Comparison of ENCODE assay signal across 9 cellular contexts in genomic region chr21:15729346-15729673, GRCh38. TPM values are rescaled to one million over a fixed set of nuclear protein-coding genes. Genes with fewer than 3 reads are reported as not detected.
A peak's percentile ranks its signal among the peaks of the same experiment; 100 is the strongest.
DNase-seq lines count a peak whose midpoint lies in the region; ATAC-seq, FAIRE-seq and TF ChIP-seq lines count a peak whose summit lies in the region.
"Had no signal": no experiment of that assay in that cellular context is flagged by ENCODE, and none has a peak within 500 bp of the region (broad histone marks: within the 10 kb centered on the region; RNA-seq: fewer than 3 reads in every experiment).

No MANE protein-coding gene starts in this region.

- POLR2A ChIA-PET in HepG2 (lab: Yijun Ruan, JAX), result no interaction called here

- H3K36me3 ChIP-seq in astrocyte (ENCODE audit: insufficient read depth, low read length) (no peaks in the 10 kb centered on the region), HepG2 (replicated peaks in 1 of 2; ENCODE audit: control insufficient read depth in 1 of 2, insufficient read depth in 2 of 2, low read length in 2 of 2) (no peaks in the 10 kb centered on the region), thoracic aorta (no peaks in the 10 kb centered on the region)

- H3K79me2 ChIP-seq in astrocyte (ENCODE audit: insufficient read depth, low read length) (peaks cover 38% of the 10 kb centered on the region), HepG2 (ENCODE audit: insufficient read depth, low read length) (peaks cover 38% of the 10 kb centered on the region)

- WGBS in HepG2 (ENCODE audit: low lambda C conversion rate), result 2% methylated on average over 9 of the region's 11 CpGs

- TF ChIP-seq POLR2A in HepG2 (IDR thresholded peaks at IDR 0.05; ENCODE audit: insufficient read depth in 1 of 2, low read depth in 2 of 2, low read length in 2 of 2), result no peak

- H2AFZ ChIP-seq in astrocyte (ENCODE audit: low read depth, low read length), result peak overlapping the region; percentile 80
- H2AFZ ChIP-seq in HepG2 (ENCODE audit: low read length), result no peak overlapping the region

- H3K4me2 ChIP-seq in astrocyte (ENCODE audit: low read length) (peak overlapping the region; percentile 95), HepG2 (ENCODE audit: low read depth, low read length) (peak overlapping the region; percentile 97)

- H3K27ac ChIP-seq in astrocyte (ENCODE audit: low read depth, low read length), result no peak overlapping the region
- H3K27ac ChIP-seq in HepG2 (ENCODE audit: extremely low read length, insufficient read depth, low read length), result no peak overlapping the region
- peak overlapping the region; percentile 69 to 93 for H3K27ac ChIP-seq in thoracic aorta

- ATAC-seq in HepG2 (no peak), thoracic aorta (ENCODE audit: insufficient number of reproducible peaks, low FRiP score, low read depth) (no peak), GM21723 (IDR thresholded peaks at IDR 0.05; ENCODE audit: unreplicated experiment) (no peak)

- no peaks in the 10 kb centered on the region for H3K9me3 Mint-ChIP-seq in activated CD4-positive, alpha-beta T cell treated with anti-CD3 and anti-CD28 coated beads, Interleukin-2, amount 10 ng/mL, durations not matched to agents 24 days and 14 days
- no peaks in the 10 kb centered on the region for H3K9me3 Mint-ChIP-seq in astrocyte (ENCODE audit: unreplicated experiment)

- H3K4me3 ChIP-seq in astrocyte (ENCODE audit: insufficient read depth, low read depth, low read length) (peak overlapping the region; percentile 68), HepG2 (replicated peaks in 1 of 3; ENCODE audit: insufficient read depth in 1 of 3, low read depth in 2 of 3, low read length in 3 of 3) (peak overlapping the region; percentile 55 to 93 (median 66)), thoracic aorta (peak overlapping the region; percentile 96)

- H3K9me3 ChIP-seq in astrocyte (ENCODE audit: insufficient read depth, low read depth, low read length) (no peaks in the 10 kb centered on the region), HepG2 (ENCODE audit: low read length) (no peaks in the 10 kb centered on the region), thoracic aorta (no peaks in the 10 kb centered on the region)

- H3K4me1 ChIP-seq in astrocyte (ENCODE audit: insufficient read depth, low read length) (peaks cover 10% of the 10 kb centered on the region), HepG2 (ENCODE audit: insufficient read depth, low read length) (peaks cover 18% of the 10 kb centered on the region), thoracic aorta (ENCODE audit: control insufficient read depth in 1 of 2, low read depth in 2 of 2) (peaks cover 17 to 19% of the 10 kb centered on the region in 2 donors)

- CTCF ChIA-PET in HepG2 (lab: Yijun Ruan, JAX; ENCODE audit: low intra/inter-chr PET ratio, low total read pairs), result interaction anchor here (1.6 kb wide), 1 partner anchor 97 kb away, joined by 4 read pairs; no protein-coding TSS in a partner anchor

- no peaks in the 10 kb centered on the region for H3K36me3 Mint-ChIP-seq in activated CD4-positive, alpha-beta T cell treated with anti-CD3 and anti-CD28 coated beads, Interleukin-2, amount 10 ng/mL, durations not matched to agents 24 days and 14 days (ENCODE audit: low read depth)
- peaks cover 2% of the 10 kb centered on the region for H3K36me3 Mint-ChIP-seq in astrocyte (ENCODE audit: low read depth, unreplicated experiment)

- no peak for FAIRE-seq in astrocyte (lab: Jason Lieb, UNC)
- FAIRE-seq in HepG2 (lab: Jason Lieb, UNC), result no peak
- FAIRE-seq: islet of Langerhans had no signal

- H3K27me3 ChIP-seq in astrocyte (ENCODE audit: insufficient read depth, low read length) (no peaks in the 10 kb centered on the region), HepG2 (ENCODE audit: control insufficient read depth in 1 of 2, insufficient read depth in 2 of 2, low read length in 2 of 2) (peaks cover 0 to 8% of the 10 kb centered on the region in 2 experiments; a peak in 3 of 5 replicates), thoracic aorta (replicated peaks; ENCODE audit: insufficient read depth) (no peaks in the 10 kb centered on the region)

- H3K9ac ChIP-seq in astrocyte (ENCODE audit: low read length) (peak overlapping the region; percentile 68), HepG2 (ENCODE audit: insufficient read depth, low read depth, low read length) (peak overlapping the region; percentile 62)

- intact Hi-C loops in activated CD4-positive, alpha-beta T cell treated with anti-CD3 and anti-CD28 coated beads, Interleukin-2, amount 10 ng/mL, durations not matched to agents 24 days and 14 days (cut with micrococcal nuclease), result loop anchor here (1.0 to 2.0 kb wide), 2 partner anchors 97 to 1346 kb away; partner anchors contain the start of gene HSPA13
- intact Hi-C loops in HepG2 (cut with micrococcal nuclease; ENCODE audit: unreplicated experiment), result loop anchor here (1.0 to 10.0 kb wide), 2 partner anchors 97 to 1345 kb away; partner anchors contain the start of gene HSPA13

- BruUV-seq in HepG2 (replicated peaks; lab: Mats Ljungman, UMichigan), result no TSS peak

- H4K20me1 ChIP-seq in astrocyte (ENCODE audit: insufficient read depth, low read length) (peaks cover 12% of the 10 kb centered on the region), HepG2 (ENCODE audit: insufficient read depth, low read length) (no peaks in the 10 kb centered on the region; the same call in 1 of the 2 replicates)

- H3K27me3 Mint-ChIP-seq in activated CD4-positive, alpha-beta T cell treated with anti-CD3 and anti-CD28 coated beads, Interleukin-2, amount 10 ng/mL, durations not matched to agents 24 days and 14 days, result peaks cover 26% of the 10 kb centered on the region
- no peaks in the 10 kb centered on the region for H3K27me3 Mint-ChIP-seq in astrocyte (ENCODE audit: low read depth, unreplicated experiment)

- no peak for DNase-seq in activated CD4-positive, alpha-beta T cell treated with anti-CD3 and anti-CD28 coated beads, Interleukin-2, amount 10 ng/mL, durations not matched to agents 24 days and 14 days
- DNase-seq in activated CD4-positive, alpha-beta T cell treated with anti-CD3 and anti-CD28 coated beads, Interleukin-2, amount 50 U/mL, for 1 hour, result no peak
- DNase-seq in astrocyte (ENCODE audit: low read depth) (peak; percentile 21), HepG2 (ENCODE audit: low spot score) (no peak), thoracic aorta (ENCODE audit: low spot score) (no peak), HK-2 (ENCODE audit: unreplicated experiment) (no peak)
- no peak for DNase-seq in activated effector memory CD4-positive, alpha-beta T cell treated with anti-CD3 and anti-CD28 coated beads, Interleukin-2, amount 50 U/mL, for 16 hours

- in situ Hi-C loops in HepG2 (cut with HindIII; ENCODE audit: extremely low pct_ligation_motif_present, low pct_unique_long_range_greater_than_20kb), result no loop called here

- TF ChIP-seq EP300 in HepG2 (IDR thresholded peaks at IDR 0.05; ENCODE audit: low read depth in 2 of 2, low read length in 2 of 2) (no peak), HepG2 (CRISPR knock-in tag; IDR thresholded peaks at IDR 0.05; ENCODE audit: borderline replicate concordance) (no peak)

- TF ChIP-seq RAD21 in HepG2 (CRISPR knock-in tag; IDR thresholded peaks at IDR 0.05), result no peak

- peak overlapping the region; percentile 48 for H3K4me3 Mint-ChIP-seq in activated CD4-positive, alpha-beta T cell treated with anti-CD3 and anti-CD28 coated beads, Interleukin-2, amount 10 ng/mL, durations not matched to agents 24 days and 14 days
- peak overlapping the region; percentile 83 for H3K4me3 Mint-ChIP-seq in astrocyte (ENCODE audit: unreplicated experiment)

- H3K27ac Mint-ChIP-seq in activated CD4-positive, alpha-beta T cell treated with anti-CD3 and anti-CD28 coated beads, Interleukin-2, amount 10 ng/mL, durations not matched to agents 24 days and 14 days, result peak overlapping the region; percentile 32
- H3K27ac Mint-ChIP-seq in astrocyte (ENCODE audit: unreplicated experiment), result peak overlapping the region; percentile 83

- TF ChIP-seq CTCF in astrocyte (IDR thresholded peaks at IDR 0.05; ENCODE audit: insufficient read depth, low read depth, low read length) (no peak), HepG2 (CRISPR knock-in tag; IDR thresholded peaks at IDR 0.05) (no peak), thoracic aorta (IDR thresholded peaks at IDR 0.05) (no peak)

- peaks cover 12% of the 10 kb centered on the region for H3K4me1 Mint-ChIP-seq in activated CD4-positive, alpha-beta T cell treated with anti-CD3 and anti-CD28 coated beads, Interleukin-2, amount 10 ng/mL, durations not matched to agents 24 days and 14 days
- peaks cover 8% of the 10 kb centered on the region for H3K4me1 Mint-ChIP-seq in astrocyte (ENCODE audit: low read depth, unreplicated experiment)

TF ChIP-seq in HepG2, 621 proteins besides CTCF, POLR2A, EP300 and RAD21 (continues in another document):
- TF ChIP-seq ZBTB38 (CRISPR knock-in tag; IDR thresholded peaks at IDR 0.05), result no peak
- TF ChIP-seq ZNF460 (CRISPR knock-in tag; IDR thresholded peaks at IDR 0.05; ENCODE audit: borderline replicate concordance), result no peak
- no peak for TF ChIP-seq SMYD3 (CRISPR knock-in tag; IDR thresholded peaks at IDR 0.05)

RNA-seq across cellular contexts. Expression of gene USP25, which starts 0.5 kb away (rescaled TPM):
- 27.3 and 29.0 TPM in 2 replicates for total RNA-seq in activated CD4-positive, alpha-beta T cell treated with anti-CD3 and anti-CD28 coated beads, Interleukin-2, amount 10 ng/mL, durations not matched to agents 24 days and 14 days
- total RNA-seq in astrocyte (49.0 and 49.5 TPM in 2 replicates), HepG2 (2016; rRNA removed; fragmentation: Illumina TruSeq; extraction: Trizol) (26.3 and 34.5 TPM in 2 replicates), thoracic aorta (10 to 100 TPM; 32.0 to 43.5 TPM)
- total RNA-seq in HepG2 (2016; cell fraction: cytosol; rRNA removed; fragmentation: Illumina TruSeq; extraction: Trizol; ENCODE audit: low read depth), result 13.2 and 14.9 TPM in 2 replicates
- total RNA-seq in HepG2 (2016; cell fraction: insoluble cytoplasmic fraction; rRNA removed; fragmentation: Illumina TruSeq; extraction: Trizol), result 26.0 and 33.3 TPM in 2 replicates
- total RNA-seq in HepG2 (2016; cell fraction: membrane; rRNA removed; fragmentation: Illumina TruSeq; extraction: Trizol), result 22.1 and 27.5 TPM in 2 replicates
- 43.3 and 47.3 TPM in 2 replicates for total RNA-seq in HepG2 (2016; cell fraction: nucleus; rRNA removed; fragmentation: Illumina TruSeq; extraction: Trizol)
- 9.5 and 12.4 TPM in 2 replicates for polyA plus RNA-seq in HepG2 (2011; rRNA removed)
- 4.4 and 7.8 TPM in 2 replicates for polyA plus RNA-seq in HepG2 (2011; cell fraction: cytosol; rRNA removed)
- polyA plus RNA-seq in HepG2 (2011; cell fraction: nucleus; rRNA removed), result 6.4 and 8.8 TPM in 2 replicates
- 18.5 and 21.8 TPM in 2 replicates for polyA plus RNA-seq in HepG2 (2012)
- polyA plus RNA-seq in HepG2 (2016; cell fraction: cytosol; fragmentation: Illumina TruSeq; extraction: Trizol; ENCODE audit: low read depth), result 2.3 and 2.6 TPM in 2 replicates
- 22.3 and 24.0 TPM in 2 replicates for polyA plus RNA-seq in HepG2 (2016; cell fraction: insoluble cytoplasmic fraction; fragmentation: Illumina TruSeq; extraction: Trizol; ENCODE audit: low read depth)
- 6.8 and 8.8 TPM in 2 replicates for polyA plus RNA-seq in HepG2 (2016; cell fraction: membrane; fragmentation: Illumina TruSeq; extraction: Trizol; ENCODE audit: low read depth)
- 15.4 and 17.1 TPM in 2 replicates for polyA plus RNA-seq in HepG2 (2016; cell fraction: nucleus; fragmentation: Illumina TruSeq; extraction: Trizol; ENCODE audit: insufficient read depth, low read depth)
- polyA minus RNA-seq in HepG2 (2011; rRNA and poly(A)+ RNA removed; ENCODE audit: low replicate concordance), result 17.2 and 27.7 TPM in 2 replicates
- polyA minus RNA-seq in HepG2 (2011; cell fraction: cytosol; rRNA and poly(A)+ RNA removed), result 15.7 and 25.4 TPM in 2 replicates
- 121 and 136 TPM in 2 replicates for polyA minus RNA-seq in HepG2 (2011; cell fraction: nucleus; rRNA and poly(A)+ RNA removed)

Comparison
In these comparisons a context has a peak if more than half of its experiments do, and no peak if none do; other contexts are left out.
1. H3K27ac ChIP-seq: peak in thoracic aorta (2 of 2); none in astrocyte (single experiment) and HepG2 (single experiment).
2. Peak in every context shown above with its lines, with median percentiles within 50 percentile points of each other: H3K4me3 ChIP-seq.